9 cellular contexts compared by ENCODE assay signal in the genomic region with DNA sequence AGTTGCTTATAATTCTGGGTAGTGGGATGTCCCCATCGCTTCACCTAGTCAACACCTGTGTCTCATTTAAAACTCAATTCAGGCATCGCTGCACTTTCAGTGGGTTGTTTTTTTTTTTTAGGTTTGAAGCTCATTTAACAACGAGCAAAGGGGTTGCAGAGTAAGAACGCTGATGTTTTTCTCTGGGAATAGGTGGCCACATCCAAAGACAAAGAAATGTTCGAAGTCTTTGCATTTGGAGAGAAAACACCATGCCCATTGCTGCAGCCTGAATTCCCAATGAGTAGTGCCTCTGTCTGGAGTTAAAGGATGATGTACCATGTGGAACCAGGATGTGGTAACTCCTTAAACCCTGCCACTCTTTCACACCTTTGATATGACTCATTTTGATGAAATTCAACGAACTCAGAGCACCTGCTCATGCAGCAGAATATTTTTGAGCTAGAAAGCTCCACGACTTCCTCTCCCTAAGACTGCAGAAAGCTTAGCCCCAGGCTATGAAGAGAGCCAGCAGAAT. TPM values are rescaled to one million over a fixed set of nuclear protein-coding genes. Genes with fewer than 3 reads are reported as not detected.
DNase-seq lines count a peak whose midpoint lies in the region; ATAC-seq lines count a peak whose summit lies in the region.
"Had no signal": no experiment of that assay in that cellular context is flagged by ENCODE, and none has a peak within 500 bp of the region (broad histone marks: within the 10 kb centered on the region; RNA-seq: fewer than 3 reads in every experiment).

No MANE protein-coding gene starts in this region.

- H3K4me3 ChIP-seq in CD8-positive, alpha-beta memory T cell (ENCODE audit: low read length): no peak overlapping the region

- peak; percentile 78 for ATAC-seq in HG03196 (IDR thresholded peaks at IDR 0.05; ENCODE audit: unreplicated experiment)

- DNase-seq in CD8-positive, alpha-beta memory T cell: peak in 1 of 5 donors; percentile 22
- DNase-seq in GM19238 (ENCODE audit: insufficient read length, low spot score) (peak; percentile 34), C1 segment of cervical spinal cord (lab: John Stamatoyannopoulos, UW) (no peak), NCI-H510A (lab: John Stamatoyannopoulos, UW) (no peak), AG08396 (ENCODE audit: low spot score) (no peak)
- DNase-seq in activated T-helper 1 cell treated with anti-CD3 and anti-CD28 coated beads, Interleukin-12 subunit alpha, Interleukin-12 subunit beta, Interleukin-2, Interleukin-4 antibody, amounts not matched to agents 30 ng/mL and 10 ng/mL and 1 ng/mL, durations not matched to agents 14 hours and 24 hours and 36 hours (ENCODE audit: low spot score): peak; percentile 43
- DNase-seq in NK-92 treated with Interleukin-12 subunit alpha and Interleukin-12 subunit beta, amount 100 ng/mL, for 24 hours (lab: John Stamatoyannopoulos, UW): no peak
- DNase-seq: nucleus accumbens had no signal

- POLR2A ChIA-PET in CD8-positive, alpha-beta memory T cell (lab: Charles Lee): interaction anchor here (1.6 kb wide), 1 partner anchor 28 kb away, joined by 5 read pairs; no protein-coding TSS in a partner anchor

- H3K36me3 ChIP-seq in CD8-positive, alpha-beta memory T cell (ENCODE audit: insufficient read depth, low read length): no peaks in the 10 kb centered on the region

- intact Hi-C loops in activated T-helper 1 cell treated with anti-CD3 and anti-CD28 coated beads, Interleukin-12 subunit alpha, Interleukin-12 subunit beta, Interleukin-2, Interleukin-4 antibody, amounts not matched to agents 30 ng/mL and 10 ng/mL and 1 ng/mL, durations not matched to agents 14 hours and 24 hours and 36 hours (cut with micrococcal nuclease): loop anchor here (1.0 to 5.0 kb wide), 7 partner anchors 21 to 354 kb away; no protein-coding TSS in a partner anchor

- H3K27me3 Mint-ChIP-seq in CD8-positive, alpha-beta memory T cell: peaks cover 0 to 1% of the 10 kb centered on the region in 2 donors
- H3K27me3 Mint-ChIP-seq in activated T-helper 1 cell treated with anti-CD3 and anti-CD28 coated beads, Interleukin-12 subunit alpha, Interleukin-12 subunit beta, Interleukin-2, Interleukin-4 antibody, amounts not matched to agents 30 ng/mL and 10 ng/mL and 1 ng/mL, durations not matched to agents 14 hours and 24 hours and 36 hours (ENCODE audit: insufficient read depth): no peaks in the 10 kb centered on the region

- H3K4me3 Mint-ChIP-seq in CD8-positive, alpha-beta memory T cell: peak overlapping the region in 6 of 7 donors; percentile 4 to 65 (median 20)
- H3K4me3 Mint-ChIP-seq in activated T-helper 1 cell treated with anti-CD3 and anti-CD28 coated beads, Interleukin-12 subunit alpha, Interleukin-12 subunit beta, Interleukin-2, Interleukin-4 antibody, amounts not matched to agents 30 ng/mL and 10 ng/mL and 1 ng/mL, durations not matched to agents 14 hours and 24 hours and 36 hours: no peak overlapping the region

- peaks cover 7% of the 10 kb centered on the region for H3K4me1 ChIP-seq in CD8-positive, alpha-beta memory T cell (ENCODE audit: insufficient read depth, low read length)

- H3K27ac ChIP-seq in CD8-positive, alpha-beta memory T cell (ENCODE audit: low read depth, low read length): no peak overlapping the region

- H3K27ac Mint-ChIP-seq in CD8-positive, alpha-beta memory T cell: peak overlapping the region in 5 of 8 donors; percentile 24 to 70 (median 36)
- peak overlapping the region; percentile 72 for H3K27ac Mint-ChIP-seq in activated T-helper 1 cell treated with anti-CD3 and anti-CD28 coated beads, Interleukin-12 subunit alpha, Interleukin-12 subunit beta, Interleukin-2, Interleukin-4 antibody, amounts not matched to agents 30 ng/mL and 10 ng/mL and 1 ng/mL, durations not matched to agents 14 hours and 24 hours and 36 hours

- no peaks in the 10 kb centered on the region for H3K36me3 Mint-ChIP-seq in CD8-positive, alpha-beta memory T cell
- H3K36me3 Mint-ChIP-seq in activated T-helper 1 cell treated with anti-CD3 and anti-CD28 coated beads, Interleukin-12 subunit alpha, Interleukin-12 subunit beta, Interleukin-2, Interleukin-4 antibody, amounts not matched to agents 30 ng/mL and 10 ng/mL and 1 ng/mL, durations not matched to agents 14 hours and 24 hours and 36 hours (ENCODE audit: low read depth): no peaks in the 10 kb centered on the region

- no peaks in the 10 kb centered on the region for H3K9me3 ChIP-seq in CD8-positive, alpha-beta memory T cell (ENCODE audit: low read length)

- H3K4me1 Mint-ChIP-seq in CD8-positive, alpha-beta memory T cell: peaks cover 12 to 24% (median 22%) of the 10 kb centered on the region in 3 donors
- peaks cover 47% of the 10 kb centered on the region for H3K4me1 Mint-ChIP-seq in activated T-helper 1 cell treated with anti-CD3 and anti-CD28 coated beads, Interleukin-12 subunit alpha, Interleukin-12 subunit beta, Interleukin-2, Interleukin-4 antibody, amounts not matched to agents 30 ng/mL and 10 ng/mL and 1 ng/mL, durations not matched to agents 14 hours and 24 hours and 36 hours (ENCODE audit: low read depth)

- H3K27me3 ChIP-seq in CD8-positive, alpha-beta memory T cell (ENCODE audit: insufficient read depth, low read length, poor library complexity, severe bottlenecking): no peaks in the 10 kb centered on the region

- CTCF ChIA-PET in CD8-positive, alpha-beta memory T cell (lab: Charles Lee): interaction anchor here (1.1 to 5.2 kb wide), 9 partner anchors 13 to 180 kb away, joined by 3 to 52 read pairs (median 8); no protein-coding TSS in a partner anchor

- H3K9me3 Mint-ChIP-seq in CD8-positive, alpha-beta memory T cell: no peaks in the 10 kb centered on the region
- H3K9me3 Mint-ChIP-seq in activated T-helper 1 cell treated with anti-CD3 and anti-CD28 coated beads, Interleukin-12 subunit alpha, Interleukin-12 subunit beta, Interleukin-2, Interleukin-4 antibody, amounts not matched to agents 30 ng/mL and 10 ng/mL and 1 ng/mL, durations not matched to agents 14 hours and 24 hours and 36 hours: peaks cover 17% of the 10 kb centered on the region

RNA-seq across cellular contexts. Expression of a gene that starts 35.1 kb away (rescaled TPM):
- total RNA-seq in CD8-positive, alpha-beta memory T cell: 100 to 1,000 TPM; 165 to 172 TPM
- polyA plus RNA-seq in CD8-positive, alpha-beta memory T cell: 60.4 TPM
- total RNA-seq in activated T-helper 1 cell treated with anti-CD3 and anti-CD28 coated beads, Interleukin-12 subunit alpha, Interleukin-12 subunit beta, Interleukin-2, Interleukin-4 antibody, amounts not matched to agents 30 ng/mL and 10 ng/mL and 1 ng/mL, durations not matched to agents 14 hours and 24 hours and 36 hours: 213 and 214 TPM in 2 replicates

RNA-seq across cellular contexts. Expression of a gene that starts 59.4 kb away (rescaled TPM):
- total RNA-seq in CD8-positive, alpha-beta memory T cell: under 1 TPM; 0.24 to 0.53 TPM
- not detected for polyA plus RNA-seq in CD8-positive, alpha-beta memory T cell
- total RNA-seq in activated T-helper 1 cell treated with anti-CD3 and anti-CD28 coated beads, Interleukin-12 subunit alpha, Interleukin-12 subunit beta, Interleukin-2, Interleukin-4 antibody, amounts not matched to agents 30 ng/mL and 10 ng/mL and 1 ng/mL, durations not matched to agents 14 hours and 24 hours and 36 hours: 1.8 and 2.0 TPM in 2 replicates

Comparison
In these comparisons a context has a peak if more than half of its experiments do, and no peak if none do; other contexts are left out.
1. DNase-seq: peak in GM19238 (single experiment) and activated T-helper 1 cell treated with anti-CD3 and anti-CD28 coated beads, Interleukin-12 subunit alpha, Interleukin-12 subunit beta, Interleukin-2, Interleukin-4 antibody, amounts not matched to agents 30 ng/mL and 10 ng/mL and 1 ng/mL, durations not matched to agents 14 hours and 24 hours and 36 hours (single experiment); none in C1 segment of cervical spinal cord (0 of 14), NCI-H510A (single experiment), NK-92 treated with Interleukin-12 subunit alpha and Interleukin-12 subunit beta, amount 100 ng/mL, for 24 hours (single experiment) and AG08396 (single experiment).